1 cellular context compared by ENCODE assay signal in the genomic region with DNA sequence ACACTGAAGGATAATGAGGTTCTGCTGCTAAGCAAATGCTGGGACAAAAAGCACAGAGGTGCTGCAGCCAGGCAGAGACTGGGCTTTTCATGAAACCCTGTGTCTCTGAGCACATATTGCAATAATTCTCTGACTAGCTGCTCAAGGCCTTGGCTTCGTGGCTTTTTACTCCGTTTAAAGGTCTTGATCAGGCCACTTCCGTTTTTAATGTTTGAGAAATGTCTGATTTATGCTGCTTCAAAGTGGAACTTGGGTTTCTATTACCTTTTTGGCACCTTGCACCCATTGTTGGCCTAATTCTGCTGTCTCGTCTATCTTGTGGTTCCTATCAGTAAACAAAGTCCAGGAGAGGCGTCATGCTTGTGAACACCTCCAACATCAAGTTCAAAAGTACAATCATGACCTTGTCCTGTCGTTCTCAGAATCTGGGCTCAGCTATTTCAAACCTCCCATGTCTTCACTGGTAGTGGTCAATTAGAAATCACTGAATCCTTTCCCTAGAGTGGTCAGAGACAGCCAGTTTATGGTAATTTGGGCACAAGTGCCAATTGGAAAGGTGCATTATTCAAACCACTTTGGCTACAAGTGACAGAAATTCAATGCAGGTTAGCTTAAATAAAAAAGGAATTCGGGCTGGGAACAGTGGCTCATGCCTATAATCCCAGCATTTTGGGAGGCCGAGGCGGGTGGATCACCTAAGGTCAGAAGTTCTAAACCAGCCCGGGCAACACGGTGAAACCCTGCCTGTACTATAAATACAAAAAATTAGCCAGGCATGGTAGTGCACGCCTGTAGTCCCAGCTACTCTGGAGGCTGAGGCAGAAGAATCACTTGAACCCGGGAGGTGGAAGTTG.
A peak's percentile ranks its signal among the peaks of the same experiment; 100 is the strongest.
TF ChIP-seq lines count a peak whose summit lies in the region.

No MANE protein-coding gene starts in this region.

TF ChIP-seq in HepG2, 621 proteins besides CTCF, POLR2A, EP300 and RAD21 (continued from another document):
- TF ChIP-seq RERE (CRISPR knock-in tag; IDR thresholded peaks at IDR 0.05; ENCODE audit: low read depth) (peak; percentile 97), MED1 (CRISPR knock-in tag; IDR thresholded peaks at IDR 0.05) (peak; percentile 50; the same call in 1 of the 2 replicates), MEF2D (CRISPR knock-in tag; IDR thresholded peaks at IDR 0.05) (peak; percentile 65; the same call in 1 of the 2 replicates), KAT2B (IDR thresholded peaks at IDR 0.05; ENCODE audit: borderline replicate concordance, low read depth, low read length) (no peak), FIP1L1 (IDR thresholded peaks at IDR 0.05; ENCODE audit: borderline replicate concordance, insufficient read depth, low read depth, low read length) (no peak), DNMT3B (CRISPR knock-in tag; conservative IDR thresholded peaks at IDR 0.05) (0 out of 2 replicates have a peak, but pooled peaks have one; percentile 89), ETV6 (CRISPR knock-in tag; conservative IDR thresholded peaks at IDR 0.05) (peak; percentile 84; the same call in 1 of the 2 replicates), KDM5A (IDR thresholded peaks at IDR 0.05; ENCODE audit: borderline replicate concordance, low read length) (no peak), PHF8 (CRISPR knock-in tag; IDR thresholded peaks at IDR 0.05) (no peak), RORA (CRISPR knock-in tag; IDR thresholded peaks at IDR 0.05) (0 out of 2 replicates have a peak, but pooled peaks have one; percentile 29), ATRX (CRISPR knock-in tag; IDR thresholded peaks at IDR 0.05; ENCODE audit: borderline replicate concordance) (no peak), TEAD2 (CRISPR knock-in tag; IDR thresholded peaks at IDR 0.05) (peak; percentile 32; the same call in 1 of the 2 replicates), DMAP1 (CRISPR knock-in tag; IDR thresholded peaks at IDR 0.05) (peak; percentile 16; the same call in 1 of the 2 replicates), NAIF1 (CRISPR knock-in tag; IDR thresholded peaks at IDR 0.05; ENCODE audit: borderline replicate concordance) (no peak), TSC22D2 (CRISPR knock-in tag; IDR thresholded peaks at IDR 0.05; ENCODE audit: borderline replicate concordance) (0 out of 2 replicates have a peak, but pooled peaks have one; percentile 74), KDM5B (CRISPR knock-in tag; IDR thresholded peaks at IDR 0.05; ENCODE audit: borderline replicate concordance) (no peak), WIZ (CRISPR knock-in tag; IDR thresholded peaks at IDR 0.05) (no peak), KDM3A (CRISPR knock-in tag; IDR thresholded peaks at IDR 0.05; ENCODE audit: low read depth) (peak; percentile 88), ZNF549 (CRISPR knock-in tag; IDR thresholded peaks at IDR 0.05) (no peak), MIER2 (CRISPR knock-in tag; IDR thresholded peaks at IDR 0.05) (peak; percentile 81), IKZF1 (IDR thresholded peaks at IDR 0.05) (no peak), THAP11 (CRISPR knock-in tag; IDR thresholded peaks at IDR 0.05) (0 out of 2 replicates have a peak, but pooled peaks have one; percentile 40), TOE1 (CRISPR knock-in tag; IDR thresholded peaks at IDR 0.05) (no peak; the same call in 1 of the 2 replicates), TRIM24 (CRISPR knock-in tag; IDR thresholded peaks at IDR 0.05) (no peak; the same call in 1 of the 2 replicates), MXI1 (IDR thresholded peaks at IDR 0.05; ENCODE audit: borderline replicate concordance, low read depth, low read length) (no peak; the same call in 2 of the 3 replicates)
- TF ChIP-seq, protein P1, sequence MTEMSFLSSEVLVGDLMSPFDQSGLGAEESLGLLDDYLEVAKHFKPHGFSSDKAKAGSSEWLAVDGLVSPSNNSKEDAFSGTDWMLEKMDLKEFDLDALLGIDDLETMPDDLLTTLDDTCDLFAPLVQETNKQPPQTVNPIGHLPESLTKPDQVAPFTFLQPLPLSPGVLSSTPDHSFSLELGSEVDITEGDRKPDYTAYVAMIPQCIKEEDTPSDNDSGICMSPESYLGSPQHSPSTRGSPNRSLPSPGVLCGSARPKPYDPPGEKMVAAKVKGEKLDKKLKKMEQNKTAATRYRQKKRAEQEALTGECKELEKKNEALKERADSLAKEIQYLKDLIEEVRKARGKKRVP (CRISPR knock-in tag; IDR thresholded peaks at IDR 0.05), result no peak
- TF ChIP-seq, protein P2, sequence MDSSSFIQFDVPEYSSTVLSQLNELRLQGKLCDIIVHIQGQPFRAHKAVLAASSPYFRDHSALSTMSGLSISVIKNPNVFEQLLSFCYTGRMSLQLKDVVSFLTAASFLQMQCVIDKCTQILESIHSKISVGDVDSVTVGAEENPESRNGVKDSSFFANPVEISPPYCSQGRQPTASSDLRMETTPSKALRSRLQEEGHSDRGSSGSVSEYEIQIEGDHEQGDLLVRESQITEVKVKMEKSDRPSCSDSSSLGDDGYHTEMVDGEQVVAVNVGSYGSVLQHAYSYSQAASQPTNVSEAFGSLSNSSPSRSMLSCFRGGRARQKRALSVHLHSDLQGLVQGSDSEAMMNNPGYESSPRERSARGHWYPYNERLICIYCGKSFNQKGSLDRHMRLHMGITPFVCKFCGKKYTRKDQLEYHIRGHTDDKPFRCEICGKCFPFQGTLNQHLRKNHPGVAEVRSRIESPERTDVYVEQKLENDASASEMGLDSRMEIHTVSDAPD (CRISPR knock-in tag; IDR thresholded peaks at IDR 0.05), result peak; percentile 53; the same call in 1 of the 2 replicates
- TF ChIP-seq, protein P3, sequence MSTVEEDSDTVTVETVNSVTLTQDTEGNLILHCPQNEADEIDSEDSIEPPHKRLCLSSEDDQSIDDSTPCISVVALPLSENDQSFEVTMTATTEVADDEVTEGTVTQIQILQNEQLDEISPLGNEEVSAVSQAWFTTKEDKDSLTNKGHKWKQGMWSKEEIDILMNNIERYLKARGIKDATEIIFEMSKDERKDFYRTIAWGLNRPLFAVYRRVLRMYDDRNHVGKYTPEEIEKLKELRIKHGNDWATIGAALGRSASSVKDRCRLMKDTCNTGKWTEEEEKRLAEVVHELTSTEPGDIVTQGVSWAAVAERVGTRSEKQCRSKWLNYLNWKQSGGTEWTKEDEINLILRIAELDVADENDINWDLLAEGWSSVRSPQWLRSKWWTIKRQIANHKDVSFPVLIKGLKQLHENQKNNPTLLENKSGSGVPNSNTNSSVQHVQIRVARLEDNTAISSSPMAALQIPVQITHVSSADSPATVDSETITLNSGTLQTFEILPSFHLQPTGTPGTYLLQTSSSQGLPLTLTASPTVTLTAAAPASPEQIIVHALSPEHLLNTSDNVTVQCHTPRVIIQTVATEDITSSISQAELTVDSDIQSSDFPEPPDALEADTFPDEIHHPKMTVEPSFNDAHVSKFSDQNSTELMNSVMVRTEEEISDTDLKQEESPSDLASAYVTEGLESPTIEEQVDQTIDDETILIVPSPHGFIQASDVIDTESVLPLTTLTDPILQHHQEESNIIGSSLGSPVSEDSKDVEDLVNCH (CRISPR knock-in tag; IDR thresholded peaks at IDR 0.05), result no peak
